ENCODE assay signal across 1 cellular context in genomic region chr15:66774001-66774814, GRCh38.
TF ChIP-seq lines count a peak whose summit lies in the region.

No MANE protein-coding gene starts in this region.

TF ChIP-seq in K562, 482 proteins besides CTCF, POLR2A, EP300 and RAD21 (continued from another document and continues in another):
- peak in 1 of 2 experiments; percentile 36; a peak in 1 of 4 replicates for TF ChIP-seq ZMIZ1 (IDR thresholded peaks at IDR 0.05; ENCODE audit: low read depth in 2 of 2, low read length in 2 of 2)
- no peak for TF ChIP-seq PCBP2 (IDR thresholded peaks at IDR 0.05; ENCODE audit: low read depth, low read length, poor library complexity, severe bottlenecking)
- TF ChIP-seq PRPF4 (IDR thresholded peaks at IDR 0.05; ENCODE audit: insufficient read depth, low read depth, low read length, poor library complexity, severe bottlenecking), result no peak
- no peak for TF ChIP-seq ZBTB8A (IDR thresholded peaks at IDR 0.05; ENCODE audit: partially characterized antibody)
- no peak for TF ChIP-seq DDX20 (tag; IDR thresholded peaks at IDR 0.05; ENCODE audit: low read depth)
- TF ChIP-seq ARID3A (IDR thresholded peaks at IDR 0.05; ENCODE audit: borderline replicate concordance, low read depth, low read length), result no peak
- TF ChIP-seq ZNF589 (CRISPR knock-in tag; IDR thresholded peaks at IDR 0.05; ENCODE audit: low read depth), result no peak
- TF ChIP-seq MAZ (CRISPR knock-in tag; conservative IDR thresholded peaks at IDR 0.05 in 1 of 2, IDR thresholded peaks at IDR 0.05 in 1 of 2), result peak in 1 of 2 experiments; percentile 58; a peak in 1 of 4 replicates
- TF ChIP-seq CC2D1A (IDR thresholded peaks at IDR 0.05), result peak; percentile 32; the same call in 1 of the 2 replicates
- no peak for TF ChIP-seq ESRRA (IDR thresholded peaks at IDR 0.05; ENCODE audit: borderline replicate concordance, low read depth)
- TF ChIP-seq TGIF2 (CRISPR knock-in tag; IDR thresholded peaks at IDR 0.05), result no peak
- TF ChIP-seq CBFB (CRISPR knock-in tag; IDR thresholded peaks at IDR 0.05), result no peak
- TF ChIP-seq ZNF644 (tag; IDR thresholded peaks at IDR 0.05; ENCODE audit: low read depth), result no peak
- TF ChIP-seq ZNF407 (IDR thresholded peaks at IDR 0.05; ENCODE audit: low read depth), result no peak
- TF ChIP-seq ATF7 (IDR thresholded peaks at IDR 0.05), result peak; percentile 35; the same call in 1 of the 2 replicates
- no peak for TF ChIP-seq ZSCAN29 (IDR thresholded peaks at IDR 0.05)
- TF ChIP-seq VEZF1 (CRISPR knock-in tag; IDR thresholded peaks at IDR 0.05), result peak; percentile 28; the same call in 1 of the 2 replicates
- no peak for TF ChIP-seq ZFP30 (CRISPR knock-in tag; IDR thresholded peaks at IDR 0.05; ENCODE audit: borderline replicate concordance)
- no peak for TF ChIP-seq TFE3 (CRISPR knock-in tag; IDR thresholded peaks at IDR 0.05)
- TF ChIP-seq MBD1 (CRISPR knock-in tag; IDR thresholded peaks at IDR 0.05), result no peak
- TF ChIP-seq PRDM10 (IDR thresholded peaks at IDR 0.05; ENCODE audit: partially characterized antibody), result no peak
- no peak for TF ChIP-seq RBM25 (IDR thresholded peaks at IDR 0.05; ENCODE audit: low read depth, low read length, severe bottlenecking)
- TF ChIP-seq FOXP1 (CRISPR knock-in tag; IDR thresholded peaks at IDR 0.05), result no peak
- no peak for TF ChIP-seq ZNF766 (CRISPR knock-in tag; conservative IDR thresholded peaks at IDR 0.05)
- no peak for TF ChIP-seq ZNF280A (IDR thresholded peaks at IDR 0.05; ENCODE audit: low read depth, partially characterized antibody)
- TF ChIP-seq BRD4 (IDR thresholded peaks at IDR 0.05), result no peak
- no peak for TF ChIP-seq GABPA (tag; conservative IDR thresholded peaks at IDR 0.05; ENCODE audit: low read depth)
- no peak for TF ChIP-seq POLR2AphosphoS2 (IDR thresholded peaks at IDR 0.05; ENCODE audit: low read length)
- TF ChIP-seq ARHGAP35 (IDR thresholded peaks at IDR 0.05; ENCODE audit: partially characterized antibody), result no peak
- TF ChIP-seq ARNT (IDR thresholded peaks at IDR 0.05), result peak in 1 of 2 experiments; percentile 64; a peak in 1 of 4 replicates
